Comparison of ENCODE assay signal across 8 cellular contexts in the genomic region with DNA sequence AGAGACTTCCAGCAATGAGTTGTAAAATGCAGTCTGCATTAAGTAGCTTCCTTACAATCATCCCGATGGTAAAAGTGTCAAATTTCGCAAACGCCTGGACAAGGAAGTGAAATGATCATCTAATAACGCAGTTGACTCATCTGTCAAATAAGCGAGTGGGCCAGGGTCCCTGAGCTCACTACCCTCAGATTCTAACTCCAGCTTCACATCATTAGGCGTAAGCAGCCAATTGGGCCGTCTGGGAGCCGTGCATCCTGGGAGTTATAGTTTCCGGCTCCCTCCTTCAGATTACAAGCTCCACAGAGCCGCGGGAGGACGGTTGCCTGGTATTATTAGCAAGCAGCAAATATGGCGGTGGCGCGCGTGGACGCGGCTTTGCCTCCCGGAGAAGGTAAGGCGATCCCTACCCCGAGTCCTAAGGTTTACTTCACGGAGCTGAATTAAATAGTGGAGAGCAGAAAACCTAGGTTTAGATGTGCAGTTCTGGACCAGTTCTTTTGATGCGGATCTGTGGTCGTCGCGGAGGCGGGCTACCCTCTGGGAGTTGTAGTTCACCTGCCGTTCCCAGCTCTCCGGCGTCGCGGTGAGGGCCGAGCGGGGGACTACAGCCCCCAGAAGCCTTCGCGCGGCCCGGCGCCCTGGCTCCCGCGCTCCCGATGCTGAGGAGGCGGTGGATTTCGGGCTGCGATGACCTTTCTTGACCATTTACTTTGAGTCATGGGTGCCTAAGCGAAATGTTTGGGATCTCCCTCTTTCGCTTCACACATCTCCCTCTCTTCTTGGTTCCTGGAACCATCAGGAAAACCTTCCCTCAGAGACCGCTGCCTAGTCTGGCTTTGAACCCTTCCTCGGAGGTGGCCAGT. TPM values are rescaled to one million over a fixed set of nuclear protein-coding genes. Genes with fewer than 3 reads are reported as not detected.
A peak's percentile ranks its signal among the peaks of the same experiment; 100 is the strongest.
DNase-seq lines count a peak whose midpoint lies in the region; ATAC-seq and TF ChIP-seq lines count a peak whose summit lies in the region.

A gene with protein sequence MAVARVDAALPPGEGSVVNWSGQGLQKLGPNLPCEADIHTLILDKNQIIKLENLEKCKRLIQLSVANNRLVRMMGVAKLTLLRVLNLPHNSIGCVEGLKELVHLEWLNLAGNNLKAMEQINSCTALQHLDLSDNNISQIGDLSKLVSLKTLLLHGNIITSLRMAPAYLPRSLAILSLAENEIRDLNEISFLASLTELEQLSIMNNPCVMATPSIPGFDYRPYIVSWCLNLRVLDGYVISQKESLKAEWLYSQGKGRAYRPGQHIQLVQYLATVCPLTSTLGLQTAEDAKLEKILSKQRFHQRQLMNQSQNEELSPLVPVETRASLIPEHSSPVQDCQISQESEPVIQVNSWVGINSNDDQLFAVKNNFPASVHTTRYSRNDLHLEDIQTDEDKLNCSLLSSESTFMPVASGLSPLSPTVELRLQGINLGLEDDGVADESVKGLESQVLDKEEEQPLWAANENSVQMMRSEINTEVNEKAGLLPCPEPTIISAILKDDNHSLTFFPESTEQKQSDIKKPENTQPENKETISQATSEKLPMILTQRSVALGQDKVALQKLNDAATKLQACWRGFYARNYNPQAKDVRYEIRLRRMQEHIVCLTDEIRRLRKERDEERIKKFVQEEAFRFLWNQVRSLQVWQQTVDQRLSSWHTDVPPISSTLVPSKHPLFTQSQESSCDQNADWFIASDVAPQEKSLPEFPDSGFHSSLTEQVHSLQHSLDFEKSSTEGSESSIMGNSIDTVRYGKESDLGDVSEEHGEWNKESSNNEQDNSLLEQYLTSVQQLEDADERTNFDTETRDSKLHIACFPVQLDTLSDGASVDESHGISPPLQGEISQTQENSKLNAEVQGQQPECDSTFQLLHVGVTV (plus strand): TSS at position 286 of the 863 bp plus-strand sequence. CDS start 63 bp downstream, at position 349.

- no peaks in the 10 kb centered on the region for H3K9me3 ChIP-seq in right lobe of liver

- DNase-seq in C1 segment of cervical spinal cord (lab: John Stamatoyannopoulos, UW): peak; percentile 79 to 99 (median 97)
- peak; percentile 89 for DNase-seq in NCI-H774 (lab: John Stamatoyannopoulos, UW)
- peak; percentile 81 for DNase-seq in activated CD4-positive, alpha-beta T cell treated with anti-CD3 and anti-CD28 coated beads, Interleukin-2, amount 50 U/mL, for 4 hours
- DNase-seq in dorsolateral prefrontal cortex: peak; percentile 86 to 98 (median 94)
- peak; percentile 92 to 93 (median 93) for DNase-seq in right lobe of liver
- peak; percentile 83 for DNase-seq in stimulated activated CD4-positive, alpha-beta T cell treated with anti-CD3 and anti-CD28 coated beads, Interleukin-4, amount 100 ng/mL, for 4 hours

- H3K4me3 ChIP-seq in dorsolateral prefrontal cortex (peak within 1 kb of the TSS; percentile 67 to 100 (median 88)), right lobe of liver (peak within 1 kb of the TSS; percentile 72 to 84 (median 75))

- peak within 1 kb of the TSS; percentile 12 to 100 (median 95) for H3K27ac ChIP-seq in dorsolateral prefrontal cortex
- peak within 1 kb of the TSS; percentile 33 to 65 (median 51) for H3K27ac ChIP-seq in right lobe of liver

- peaks cover 0 to 5% (median 0%) of the 10 kb centered on the region in 4 donors for H3K36me3 ChIP-seq in right lobe of liver

- H3K27me3 ChIP-seq in dorsolateral prefrontal cortex (no peaks in the 10 kb centered on the region), right lobe of liver (no peaks in the 10 kb centered on the region)

- no peak for TF ChIP-seq POLR2A in right lobe of liver (IDR thresholded peaks at IDR 0.05)

- TF ChIP-seq CTCF in dorsolateral prefrontal cortex (IDR thresholded peaks at IDR 0.05 in 54 of 56, conservative IDR thresholded peaks at IDR 0.05 in 2 of 56; ENCODE audit: low read depth in 1 of 56, partially characterized antibody in 56 of 56) (peak in 29 of 56 donors; percentile 4 to 54 (median 23)), right lobe of liver (IDR thresholded peaks at IDR 0.05) (no peak)

- peaks cover 0 to 9% (median 0%) of the 10 kb centered on the region in 4 donors for H3K4me1 ChIP-seq in right lobe of liver

- ATAC-seq in GM19395 (IDR thresholded peaks at IDR 0.05; ENCODE audit: unreplicated experiment) (peak; percentile 88), HG03565 (IDR thresholded peaks at IDR 0.05; ENCODE audit: unreplicated experiment) (peak; percentile 74), right lobe of liver (peak; percentile 99 to 100 (median 100))

- intact Hi-C loops in dorsolateral prefrontal cortex (cut with DNase I): loop anchor here (2.0 to 5.0 kb wide), 3 partner anchors 37 to 78 kb away; a partner anchor contains a TSS
- intact Hi-C loops in right lobe of liver (cut with DNase I): no loop called here

- under 1% methylated on average over 18 of the region's 49 CpGs for WGBS in right lobe of liver (ENCODE audit: insufficient coverage, low coverage, low lambda C conversion rate, missing lambda C conversion rate)

RNA-seq across cellular contexts. Expression of the gene that starts here (rescaled TPM):
- total RNA-seq in dorsolateral prefrontal cortex: 10 to 100 TPM; 19.1 to 55.5 (median 35.0) TPM
- total RNA-seq in right lobe of liver: 1 to 10 TPM; 2.2 to 3.8 (median 2.7) TPM

Comparison
In these comparisons a context has a peak if more than half of its experiments do, and no peak if none do; other contexts are left out.
1. Peak in every context shown above with its lines: DNase-seq, ATAC-seq, H3K4me3 ChIP-seq and H3K27ac ChIP-seq.
2. RNA of the gene that starts here (total RNA-seq): 19.1 to 55.5 TPM in dorsolateral prefrontal cortex; 2.2 to 3.8 TPM in right lobe of liver; every median in the first group is over 4 times any median in the second.
3. CTCF ChIP-seq: peak in dorsolateral prefrontal cortex (29 of 56); none in right lobe of liver (0 of 4).
4. intact Hi-C loops: an anchor here in dorsolateral prefrontal cortex (2.0 to 5.0 kb wide); none called in right lobe of liver.